Comparison of ENCODE assay signal across 17 cellular contexts in genomic region chr1:234620786-234621468, GRCh38. TPM values are rescaled to one million over a fixed set of nuclear protein-coding genes. Genes with fewer than 3 reads are reported as not detected.
DNase-seq lines count a peak whose midpoint lies in the region; ATAC-seq and TF ChIP-seq lines count a peak whose summit lies in the region.
"Had no signal": no experiment of that assay in that cellular context is flagged by ENCODE, and none has a peak within 500 bp of the region (broad histone marks: within the 10 kb centered on the region; RNA-seq: fewer than 3 reads in every experiment).

No MANE protein-coding gene starts in this region.

- no peak overlapping the region for H3K23ac ChIP-seq in mesendoderm (ENCODE audit: low read length)

- H3K4me3 ChIP-seq in GM23248 (no peak overlapping the region), body of pancreas (no peak overlapping the region), mesendoderm (ENCODE audit: low read length) (no peak overlapping the region), skeletal muscle tissue (ENCODE audit: low read length in 3 of 3) (no peak overlapping the region)
- H3K4me3 ChIP-seq: heart right ventricle, ovary had no signal

- WGBS in GM23248 (ENCODE audit: low coverage in 1 of 2, low lambda C conversion rate in 2 of 2, missing lambda C conversion rate in 2 of 2), 2 experiments: 87% methylated on average over 5 of the region's 5 CpGs
- 91 to 93% methylated on average over 5 of the region's 5 CpGs for WGBS in body of pancreas, 2 donors
- no CpG with 5 or more reads among the region's 5 CpGs for WGBS in mesendoderm (ENCODE audit: extremely low coverage, insufficient coverage, low lambda C conversion rate)

- H4K5ac ChIP-seq in mesendoderm (ENCODE audit: low read length): no peak overlapping the region

- in situ Hi-C loops in GM23248 (cut with MboI): no loop called here

- H3K18ac ChIP-seq in mesendoderm (ENCODE audit: low read length): peak overlapping the region; percentile 69

- H3K36me3 ChIP-seq in GM23248 (ENCODE audit: low read depth) (no peaks in the 10 kb centered on the region), body of pancreas (replicated peaks in 1 of 2; ENCODE audit: insufficient read depth in 1 of 2, low read depth in 2 of 2) (no peaks in the 10 kb centered on the region), mesendoderm (ENCODE audit: control insufficient read depth, insufficient read depth, low read length) (no peaks in the 10 kb centered on the region), skeletal muscle tissue (ENCODE audit: control insufficient read depth in 3 of 3, insufficient read depth in 3 of 3, low read length in 3 of 3) (no peaks in the 10 kb centered on the region)
- H3K36me3 ChIP-seq: heart right ventricle, ovary had no signal

- H3K4me1 ChIP-seq in GM23248 (ENCODE audit: insufficient read depth): peaks cover 76% of the 10 kb centered on the region
- peaks cover 89% of the 10 kb centered on the region for H3K4me1 ChIP-seq in body of pancreas
- no peaks in the 10 kb centered on the region for H3K4me1 ChIP-seq in mesendoderm (ENCODE audit: control insufficient read depth, low read depth, low read length)
- peaks cover 34 to 41% (median 39%) of the 10 kb centered on the region in 3 donors for H3K4me1 ChIP-seq in skeletal muscle tissue (ENCODE audit: control insufficient read depth in 3 of 3, insufficient read depth in 3 of 3, low read length in 3 of 3)

- peak overlapping the region; percentile 65 for H2BK120ac ChIP-seq in mesendoderm (ENCODE audit: low read depth, low read length)

- no peak for TF ChIP-seq CTCF in body of pancreas (IDR thresholded peaks at IDR 0.05)

- no peaks in the 10 kb centered on the region for H3K9me2 ChIP-seq in GM23248 (ENCODE audit: insufficient read depth)

- no peaks in the 10 kb centered on the region for H3K9me3 ChIP-seq in GM23248 (ENCODE audit: low read depth)
- no peaks in the 10 kb centered on the region for H3K9me3 ChIP-seq in body of pancreas
- no peaks in the 10 kb centered on the region for H3K9me3 ChIP-seq in skeletal muscle tissue (ENCODE audit: control insufficient read depth in 3 of 3, low read length in 3 of 3)
- H3K9me3 ChIP-seq: heart right ventricle, ovary had no signal

- H3K27ac ChIP-seq in GM23248 (peak overlapping the region; percentile 96), body of pancreas (peak overlapping the region; percentile 75 to 97 (median 88)), mesendoderm (ENCODE audit: low read depth, low read length) (no peak overlapping the region), skeletal muscle tissue (ENCODE audit: low read depth, low read length) (peak overlapping the region; percentile 68)

- H3K4me2 ChIP-seq in GM23248 (ENCODE audit: unreplicated experiment): peak overlapping the region; percentile 50
- no peak overlapping the region for H3K4me2 ChIP-seq in mesendoderm (ENCODE audit: low read length)

- no peak overlapping the region for H3K56ac ChIP-seq in mesendoderm (ENCODE audit: low read length)

- no peaks in the 10 kb centered on the region for H3K79me1 ChIP-seq in mesendoderm (ENCODE audit: low read length)

- H2AFZ ChIP-seq in GM23248: peak overlapping the region; percentile 67

- H3K4ac ChIP-seq in mesendoderm (ENCODE audit: low read depth, low read length): no peak overlapping the region

- H4K20me1 ChIP-seq in GM23248 (ENCODE audit: insufficient read depth): no peaks in the 10 kb centered on the region

- H3F3A ChIP-seq in GM23248 (ENCODE audit: insufficient read depth): peaks cover 66% of the 10 kb centered on the region

- peak overlapping the region; percentile 66 for H2BK15ac ChIP-seq in mesendoderm (replicated peaks; ENCODE audit: low read depth)

- H3K27me3 ChIP-seq in GM23248 (replicated peaks; ENCODE audit: insufficient read depth): no peaks in the 10 kb centered on the region
- no peaks in the 10 kb centered on the region for H3K27me3 ChIP-seq in body of pancreas
- H3K27me3 ChIP-seq in mesendoderm (ENCODE audit: insufficient read depth, low read length, poor library complexity): no peaks in the 10 kb centered on the region
- H3K27me3 ChIP-seq in skeletal muscle tissue (ENCODE audit: control insufficient read depth in 3 of 3, insufficient read depth in 3 of 3, low read length in 3 of 3): no peaks in the 10 kb centered on the region
- H3K27me3 ChIP-seq: heart right ventricle, ovary had no signal

- H2BK5ac ChIP-seq in mesendoderm (ENCODE audit: low read length): no peak overlapping the region

- TF ChIP-seq POLR2A in body of pancreas (IDR thresholded peaks at IDR 0.05): no peak

- H3K9ac ChIP-seq in GM23248: peak overlapping the region; percentile 76
- no peak overlapping the region for H3K9ac ChIP-seq in mesendoderm (ENCODE audit: low read length)
- no peak overlapping the region for H3K9ac ChIP-seq in skeletal muscle tissue (ENCODE audit: low read depth in 1 of 3, low read length in 3 of 3)

- no peak overlapping the region for H4K8ac ChIP-seq in mesendoderm (ENCODE audit: low read depth, low read length)

- intact Hi-C loops in body of pancreas (cut with DNase I): no loop called here

- ATAC-seq in body of pancreas: no peak
- no peak for ATAC-seq in HG03095 (IDR thresholded peaks at IDR 0.05; ENCODE audit: unreplicated experiment)
- ATAC-seq in GM19351 (IDR thresholded peaks at IDR 0.05; ENCODE audit: unreplicated experiment): no peak
- ATAC-seq: activated CD4-positive, CD25-positive, alpha-beta regulatory T cell treated with anti-CD3 and anti-CD28 coated beads, Interleukin-2, amount 50 U/mL, for 24 hours; esophagus mucosa; stimulated activated naive CD8-positive, alpha-beta T cell treated with anti-CD3 and anti-CD28 coated beads, Interleukin-15, amount 100 ng/mL, for 72 hours had no signal

- H3K79me2 ChIP-seq in GM23248 (ENCODE audit: insufficient read depth) (no peaks in the 10 kb centered on the region), mesendoderm (ENCODE audit: control insufficient read depth, insufficient read depth, low read length) (no peaks in the 10 kb centered on the region)

- H2AK5ac ChIP-seq in mesendoderm (ENCODE audit: low read length): no peak overlapping the region

- DNase-seq in GM23248 (no peak), body of pancreas (no peak), mesendoderm (no peak), NCI-H1092 (lab: John Stamatoyannopoulos, UW) (no peak), RKO (ENCODE audit: low spot score) (no peak)
- DNase-seq: activated effector memory CD4-positive, alpha-beta T cell treated with Interleukin-2 at 50 U/mL for 16 hours; dermis blood vessel endothelial cell; heart right ventricle; KG1; ovary; SHP77; stimulated activated naive CD8-positive, alpha-beta T cell treated with anti-CD3 and anti-CD28 coated beads, Interleukin-15, amount 100 ng/mL, for 72 hours had no signal

RNA-seq across cellular contexts. Expression of gene IRF2BP2, which starts 10.9 kb away (rescaled TPM):
- 60.7 and 69.3 TPM in 2 replicates for total RNA-seq in GM23248 (2014; rRNA removed; shearing (Covaris generic))
- polyA plus RNA-seq in GM23248 (2016; fragmentation: Nextera tagmentation; extraction: Ambion mirVana): 12.9 and 13.0 TPM in 2 replicates
- 10 to 100 TPM; 82.7 to 83.3 TPM for total RNA-seq in body of pancreas
- polyA plus RNA-seq in mesendoderm (2013, experiment 1 of 2): 26.4 TPM
- polyA plus RNA-seq in mesendoderm (2013, experiment 2 of 2): 26.7 TPM
- total RNA-seq in skeletal muscle tissue: 83.0 TPM
